ENCODE assay signal across 1 cellular context in the genomic region with DNA sequence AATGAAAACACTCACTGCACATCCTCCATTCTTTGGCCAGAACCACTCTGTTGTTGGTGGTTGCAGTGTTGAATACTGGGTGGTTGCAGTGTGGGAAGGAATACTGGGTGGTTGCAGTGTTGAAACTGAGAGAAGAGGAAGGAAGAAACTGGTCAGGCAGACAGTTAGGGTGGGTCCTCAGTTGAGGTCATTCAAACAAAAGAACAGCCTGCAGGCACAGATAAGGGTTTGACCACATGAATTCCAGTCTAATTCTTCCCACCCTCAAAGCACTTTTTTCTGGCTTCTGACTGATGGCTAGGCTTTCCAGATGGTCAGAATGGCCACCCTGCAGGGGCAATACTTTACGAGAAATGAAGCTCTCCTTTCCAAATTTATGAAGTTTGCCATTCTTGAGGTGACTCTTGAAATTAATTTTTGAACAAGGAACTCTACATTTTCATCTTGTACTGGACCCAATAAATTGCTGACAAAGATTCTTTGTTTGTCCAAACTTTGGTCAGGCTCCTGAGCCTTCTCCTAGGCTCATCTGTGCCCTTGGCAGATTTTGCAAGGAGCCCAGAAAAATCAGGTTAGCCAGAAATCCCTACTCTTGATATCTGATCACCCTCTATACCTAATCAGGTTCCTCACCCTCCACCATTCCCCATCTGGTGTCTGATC.
TF ChIP-seq lines count a peak whose summit lies in the region.

No MANE protein-coding gene starts in this region.

TF ChIP-seq in K562, 482 proteins besides CTCF, POLR2A, EP300 and RAD21 (continued from another document and continues in another):
- TF ChIP-seq CBFA2T2 (conservative IDR thresholded peaks at IDR 0.05) (peak; percentile 84), ZNF184 (CRISPR knock-in tag; IDR thresholded peaks at IDR 0.05) (no peak), CEBPG (CRISPR knock-in tag; IDR thresholded peaks at IDR 0.05) (no peak), CEBPG (tag; conservative IDR thresholded peaks at IDR 0.05 in 1 of 2, IDR thresholded peaks at IDR 0.05 in 1 of 2) (no peak), ARID3B (CRISPR knock-in tag; IDR thresholded peaks at IDR 0.05; ENCODE audit: borderline replicate concordance) (no peak), HOMEZ (CRISPR knock-in tag; IDR thresholded peaks at IDR 0.05) (no peak), DDX20 (tag; IDR thresholded peaks at IDR 0.05; ENCODE audit: low read depth) (no peak), NR3C1 (CRISPR knock-in tag; IDR thresholded peaks at IDR 0.05) (no peak), ZNF444 (CRISPR knock-in tag; IDR thresholded peaks at IDR 0.05) (no peak), TFAM (CRISPR knock-in tag; conservative IDR thresholded peaks at IDR 0.05) (no peak), POLR2B (IDR thresholded peaks at IDR 0.05; ENCODE audit: low read depth, partially characterized antibody) (no peak), HDAC1 (IDR thresholded peaks at IDR 0.05) (no peak), ZNF707 (CRISPR knock-in tag; conservative IDR thresholded peaks at IDR 0.05) (no peak), SP2 (IDR thresholded peaks at IDR 0.05; ENCODE audit: extremely low read depth, low read depth, low read length, poor library complexity, severe bottlenecking) (no peak), ZNF175 (CRISPR knock-in tag; IDR thresholded peaks at IDR 0.05; ENCODE audit: low read depth) (no peak), MCM5 (IDR thresholded peaks at IDR 0.05; ENCODE audit: low read depth) (no peak), CHD2 (IDR thresholded peaks at IDR 0.05; ENCODE audit: low read depth, low read length) (no peak), GABPB2 (CRISPR knock-in tag; conservative IDR thresholded peaks at IDR 0.05) (no peak), KLF10 (CRISPR knock-in tag; IDR thresholded peaks at IDR 0.05) (no peak), ZNF584 (CRISPR knock-in tag; IDR thresholded peaks at IDR 0.05; ENCODE audit: low read depth) (no peak), CREB3 (tag; conservative IDR thresholded peaks at IDR 0.05; ENCODE audit: low read depth) (no peak), TOE1 (IDR thresholded peaks at IDR 0.05; ENCODE audit: borderline replicate concordance) (no peak), TOE1 (CRISPR knock-in tag; IDR thresholded peaks at IDR 0.05; ENCODE audit: borderline replicate concordance, low read depth) (no peak), HEY1 (CRISPR knock-in tag; IDR thresholded peaks at IDR 0.05; ENCODE audit: borderline replicate concordance) (no peak), GMEB1 (CRISPR knock-in tag; IDR thresholded peaks at IDR 0.05) (no peak), HMBOX1 (IDR thresholded peaks at IDR 0.05) (no peak), EHMT2 (IDR thresholded peaks at IDR 0.05) (0 out of 2 replicates have a peak, but pooled peaks have one; percentile 10), MCM7 (IDR thresholded peaks at IDR 0.05) (no peak), ZC3H8 (IDR thresholded peaks at IDR 0.05) (no peak), ZNF124 (CRISPR knock-in tag; IDR thresholded peaks at IDR 0.05) (no peak), GABPB1 (CRISPR knock-in tag; IDR thresholded peaks at IDR 0.05) (no peak), NCOA4 (IDR thresholded peaks at IDR 0.05; ENCODE audit: partially characterized antibody) (no peak), XRCC4 (IDR thresholded peaks at IDR 0.05; ENCODE audit: extremely low read depth, insufficient read depth, insufficient read length) (no peak), HDAC8 (tag; IDR thresholded peaks at IDR 0.05) (no peak), DIDO1 (tag; IDR thresholded peaks at IDR 0.05; ENCODE audit: low read depth) (no peak), SMAD4 (CRISPR knock-in tag; conservative IDR thresholded peaks at IDR 0.05) (peak; percentile 69), ZNF41 (CRISPR knock-in tag; conservative IDR thresholded peaks at IDR 0.05) (no peak), CHAMP1 (IDR thresholded peaks at IDR 0.05) (0 out of 2 replicates have a peak, but pooled peaks have one; percentile 43), BMI1 (IDR thresholded peaks at IDR 0.05; ENCODE audit: low read length) (no peak), LEF1 (IDR thresholded peaks at IDR 0.05) (0 out of 2 replicates have a peak, but pooled peaks have one; percentile 47), NRF1 (conservative IDR thresholded peaks at IDR 0.05 in 1 of 2, IDR thresholded peaks at IDR 0.05 in 1 of 2) (no peak), PCBP1 (IDR thresholded peaks at IDR 0.05; ENCODE audit: low read depth, low read length, poor library complexity, severe bottlenecking) (no peak), MTF1 (CRISPR knock-in tag; IDR thresholded peaks at IDR 0.05; ENCODE audit: borderline replicate concordance) (no peak), HDAC6 (IDR thresholded peaks at IDR 0.05; ENCODE audit: low read depth, low read length) (no peak), SRSF7 (optimal IDR thresholded peaks at IDR 0.05; ENCODE audit: low read depth, low read length) (no peak), THRAP3 (IDR thresholded peaks at IDR 0.05; ENCODE audit: borderline replicate concordance) (no peak), ZNF766 (CRISPR knock-in tag; conservative IDR thresholded peaks at IDR 0.05) (no peak), ATF7 (IDR thresholded peaks at IDR 0.05) (peak; percentile 44), ZNF143 (CRISPR knock-in tag; IDR thresholded peaks at IDR 0.05) (no peak)
- TF ChIP-seq, protein P1, sequence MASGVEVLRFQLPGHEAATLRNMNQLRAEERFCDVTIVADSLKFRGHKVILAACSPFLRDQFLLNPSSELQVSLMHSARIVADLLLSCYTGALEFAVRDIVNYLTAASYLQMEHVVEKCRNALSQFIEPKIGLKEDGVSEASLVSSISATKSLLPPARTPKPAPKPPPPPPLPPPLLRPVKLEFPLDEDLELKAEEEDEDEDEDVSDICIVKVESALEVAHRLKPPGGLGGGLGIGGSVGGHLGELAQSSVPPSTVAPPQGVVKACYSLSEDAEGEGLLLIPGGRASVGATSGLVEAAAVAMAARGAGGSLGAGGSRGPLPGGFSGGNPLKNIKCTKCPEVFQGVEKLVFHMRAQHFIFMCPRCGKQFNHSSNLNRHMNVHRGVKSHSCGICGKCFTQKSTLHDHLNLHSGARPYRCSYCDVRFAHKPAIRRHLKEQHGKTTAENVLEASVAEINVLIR (CRISPR knock-in tag; IDR thresholded peaks at IDR 0.05) = peak; percentile 48; the same call in 1 of the 2 replicates
- TF ChIP-seq, protein P2, sequence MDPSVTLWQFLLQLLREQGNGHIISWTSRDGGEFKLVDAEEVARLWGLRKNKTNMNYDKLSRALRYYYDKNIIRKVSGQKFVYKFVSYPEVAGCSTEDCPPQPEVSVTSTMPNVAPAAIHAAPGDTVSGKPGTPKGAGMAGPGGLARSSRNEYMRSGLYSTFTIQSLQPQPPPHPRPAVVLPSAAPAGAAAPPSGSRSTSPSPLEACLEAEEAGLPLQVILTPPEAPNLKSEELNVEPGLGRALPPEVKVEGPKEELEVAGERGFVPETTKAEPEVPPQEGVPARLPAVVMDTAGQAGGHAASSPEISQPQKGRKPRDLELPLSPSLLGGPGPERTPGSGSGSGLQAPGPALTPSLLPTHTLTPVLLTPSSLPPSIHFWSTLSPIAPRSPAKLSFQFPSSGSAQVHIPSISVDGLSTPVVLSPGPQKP (CRISPR knock-in tag; IDR thresholded peaks at IDR 0.05) = no peak
- TF ChIP-seq, protein P3, sequence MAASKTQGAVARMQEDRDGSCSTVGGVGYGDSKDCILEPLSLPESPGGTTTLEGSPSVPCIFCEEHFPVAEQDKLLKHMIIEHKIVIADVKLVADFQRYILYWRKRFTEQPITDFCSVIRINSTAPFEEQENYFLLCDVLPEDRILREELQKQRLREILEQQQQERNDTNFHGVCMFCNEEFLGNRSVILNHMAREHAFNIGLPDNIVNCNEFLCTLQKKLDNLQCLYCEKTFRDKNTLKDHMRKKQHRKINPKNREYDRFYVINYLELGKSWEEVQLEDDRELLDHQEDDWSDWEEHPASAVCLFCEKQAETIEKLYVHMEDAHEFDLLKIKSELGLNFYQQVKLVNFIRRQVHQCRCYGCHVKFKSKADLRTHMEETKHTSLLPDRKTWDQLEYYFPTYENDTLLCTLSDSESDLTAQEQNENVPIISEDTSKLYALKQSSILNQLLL (CRISPR knock-in tag; IDR thresholded peaks at IDR 0.05; ENCODE audit: borderline replicate concordance) = no peak
- TF ChIP-seq, protein P4, sequence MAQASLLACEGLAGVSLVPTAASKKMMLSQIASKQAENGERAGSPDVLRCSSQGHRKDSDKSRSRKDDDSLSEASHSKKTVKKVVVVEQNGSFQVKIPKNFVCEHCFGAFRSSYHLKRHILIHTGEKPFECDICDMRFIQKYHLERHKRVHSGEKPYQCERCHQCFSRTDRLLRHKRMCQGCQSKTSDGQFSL (CRISPR knock-in tag; IDR thresholded peaks at IDR 0.05) = no peak
- TF ChIP-seq, protein P4 (tag; IDR thresholded peaks at IDR 0.05) = no peak
- TF ChIP-seq, protein P5, sequence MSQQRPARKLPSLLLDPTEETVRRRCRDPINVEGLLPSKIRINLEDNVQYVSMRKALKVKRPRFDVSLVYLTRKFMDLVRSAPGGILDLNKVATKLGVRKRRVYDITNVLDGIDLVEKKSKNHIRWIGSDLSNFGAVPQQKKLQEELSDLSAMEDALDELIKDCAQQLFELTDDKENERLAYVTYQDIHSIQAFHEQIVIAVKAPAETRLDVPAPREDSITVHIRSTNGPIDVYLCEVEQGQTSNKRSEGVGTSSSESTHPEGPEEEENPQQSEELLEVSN (IDR thresholded peaks at IDR 0.05; ENCODE audit: borderline replicate concordance in 1 of 2, extremely low read depth in 1 of 2, insufficient read depth in 1 of 2, insufficient read length in 1 of 2, low read depth in 1 of 2, low read length in 1 of 2, poor library complexity in 1 of 2, severe bottlenecking in 1 of 2) = no peak
